11 cellular contexts compared by ENCODE assay signal in genomic region chr3:193134895-193135294, GRCh38.
DNase-seq lines count a peak whose midpoint lies in the region; ATAC-seq and TF ChIP-seq lines count a peak whose summit lies in the region.
"Had no signal": no experiment of that assay in that cellular context is flagged by ENCODE, and none has a peak within 500 bp of the region (broad histone marks: within the 10 kb centered on the region; RNA-seq: fewer than 3 reads in every experiment).

No MANE protein-coding gene starts in this region.

- in situ Hi-C loops in astrocyte of the cerebellum (cut with HindIII; ENCODE audit: low sequenced_read_pairs) = no loop called here

- no peak for TF ChIP-seq CTCF in astrocyte of the cerebellum (IDR thresholded peaks at IDR 0.05; ENCODE audit: low read depth, low read length, missing control alignments)

- no peak for ATAC-seq in GM18870 (IDR thresholded peaks at IDR 0.05; ENCODE audit: unreplicated experiment)
- no peak for ATAC-seq in GM21723 (IDR thresholded peaks at IDR 0.05; ENCODE audit: unreplicated experiment)

- DNase-seq in AG08396 (ENCODE audit: low spot score) (peak; percentile 42), HS-5 (ENCODE audit: low read depth) (peak; percentile 91), astrocyte of the cerebellum (ENCODE audit: low read depth) (peak; percentile 83), kidney glomerular epithelial cell (lab: John Stamatoyannopoulos, UW) (peak; percentile 69), NCI-H2227 treated with DMSO at 0.1 percent for 48 hours (lab: John Stamatoyannopoulos, UW) (no peak), RPMI8226 (no peak)
- DNase-seq: activated effector memory CD4-positive, alpha-beta T cell treated with anti-CD3 and anti-CD28 coated beads, Interleukin-2, amount 50 U/mL, for 16 hours; NCI-H1048; WERI-Rb-1 had no signal

- H3K4me3 ChIP-seq in astrocyte of the cerebellum (ENCODE audit: low read depth, low read length) = no peak overlapping the region

Comparison
In these comparisons a context has a peak if more than half of its experiments do, and no peak if none do; other contexts are left out.
1. DNase-seq: peak in AG08396 (single experiment), HS-5 (single experiment), astrocyte of the cerebellum (single experiment) and kidney glomerular epithelial cell (single experiment); none in NCI-H2227 treated with DMSO at 0.1 percent for 48 hours (single experiment) and RPMI8226 (single experiment).